Comparison of ENCODE assay signal across 13 cellular contexts in the genomic region with DNA sequence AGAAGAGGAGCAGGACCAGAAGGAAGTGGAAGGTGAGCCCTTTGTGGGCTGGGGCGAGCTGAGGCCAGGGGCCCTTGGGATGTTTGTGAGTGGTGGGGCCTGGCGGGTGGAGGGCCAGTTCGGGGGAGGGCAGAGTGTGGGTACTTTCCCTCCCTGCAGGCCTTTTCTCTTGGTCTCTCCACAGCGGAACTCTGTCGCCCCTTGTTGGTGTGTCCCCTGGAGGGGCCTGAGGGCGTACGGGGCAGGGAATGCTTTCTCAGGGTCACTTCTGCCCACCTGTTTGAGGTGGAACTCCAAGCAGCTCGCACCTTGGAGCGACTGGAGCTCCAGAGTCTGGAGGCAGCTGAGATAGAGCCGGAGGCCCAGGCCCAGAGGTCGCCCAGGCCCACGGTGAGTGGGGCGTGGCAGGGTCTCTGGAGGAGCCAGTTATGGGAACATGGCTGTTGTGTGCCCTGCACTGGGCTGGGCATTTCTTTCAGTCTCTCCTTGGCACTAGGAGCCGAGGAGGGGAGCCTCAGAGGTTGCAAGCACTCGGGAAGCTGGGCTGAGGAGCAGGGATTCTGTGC. TPM values are rescaled to one million over a fixed set of nuclear protein-coding genes. Genes with fewer than 3 reads are reported as not detected.
DNase-seq lines count a peak whose midpoint lies in the region; ATAC-seq and TF ChIP-seq lines count a peak whose summit lies in the region.
"Had no signal": no experiment of that assay in that cellular context is flagged by ENCODE, and none has a peak within 500 bp of the region (broad histone marks: within the 10 kb centered on the region; RNA-seq: fewer than 3 reads in every experiment).

No MANE protein-coding gene starts in this region.

- peak; percentile 10 for ATAC-seq in stimulated activated naive CD8-positive, alpha-beta T cell treated with anti-CD3 and anti-CD28 coated beads, Interleukin-15, amount 100 ng/mL, for 72 hours
- ATAC-seq in stimulated activated naive CD8-positive, alpha-beta T cell treated with anti-CD3 and anti-CD28 coated beads, Interleukin-15, Interleukin-2, amounts not matched to agents 100 U/mL and 50 U/mL, for 24 hours, result no peak
- no peak for ATAC-seq in GM21381 (IDR thresholded peaks at IDR 0.05; ENCODE audit: unreplicated experiment)

- WGBS in esophagus squamous epithelium, 2 donors, result 85 to 88% methylated on average over 5 to 13 of the region's 15 CpGs
- WGBS in ovary, 3 donors, result 52 to 69% (median 66%) methylated on average over 15 of the region's 15 CpGs

- no peaks in the 10 kb centered on the region for H3K9me3 ChIP-seq in esophagus squamous epithelium
- no peaks in the 10 kb centered on the region for H3K9me3 ChIP-seq in ovary
- H3K9me3 ChIP-seq in uterus, result no peaks in the 10 kb centered on the region
- H3K9me3 ChIP-seq in CD4-positive, alpha-beta memory T cell (ENCODE audit: control insufficient read depth in 1 of 2, low read length in 2 of 2), result no peaks in the 10 kb centered on the region
- H3K9me3 ChIP-seq: BLaER1, HAP-1 had no signal

- H3K27me3 ChIP-seq in esophagus squamous epithelium (no peaks in the 10 kb centered on the region), ovary (no peaks in the 10 kb centered on the region), uterus (no peaks in the 10 kb centered on the region)
- H3K27me3 ChIP-seq in CD4-positive, alpha-beta memory T cell (ENCODE audit: insufficient read depth, low read length), result no peaks in the 10 kb centered on the region
- H3K27me3 ChIP-seq: BLaER1 had no signal

- TF ChIP-seq CTCF in esophagus squamous epithelium (IDR thresholded peaks at IDR 0.05), result no peak
- no peak for TF ChIP-seq CTCF in ovary (IDR thresholded peaks at IDR 0.05)
- no peak for TF ChIP-seq CTCF in uterus (IDR thresholded peaks at IDR 0.05)

- H3K4me3 Mint-ChIP-seq in stimulated activated naive CD8-positive, alpha-beta T cell treated with anti-CD3 and anti-CD28 coated beads, Interleukin-15, amount 100 ng/mL, for 72 hours, result no peak overlapping the region
- no peak overlapping the region for H3K4me3 Mint-ChIP-seq in CD4-positive, alpha-beta memory T cell

- peaks cover 29% of the 10 kb centered on the region for H3K4me1 Mint-ChIP-seq in stimulated activated naive CD8-positive, alpha-beta T cell treated with anti-CD3 and anti-CD28 coated beads, Interleukin-15, amount 100 ng/mL, for 72 hours
- peaks cover 9 to 15% (median 11%) of the 10 kb centered on the region in 4 donors for H3K4me1 Mint-ChIP-seq in CD4-positive, alpha-beta memory T cell

- CTCF ChIA-PET in CD4-positive, alpha-beta memory T cell (lab: Charles Lee; ENCODE audit: partially characterized antibody), result no interaction called here

- DNase-seq in stimulated activated naive CD8-positive, alpha-beta T cell treated with anti-CD3 and anti-CD28 coated beads, Interleukin-15, amount 100 ng/mL, for 72 hours, result no peak
- no peak for DNase-seq in stimulated activated naive CD8-positive, alpha-beta T cell treated with anti-CD3 and anti-CD28 coated beads, Interleukin-15, Interleukin-2, amounts not matched to agents 100 U/mL and 50 U/mL, for 24 hours
- no peak for DNase-seq in esophagus squamous epithelium (lab: John Stamatoyannopoulos, UW)
- peak in 1 of 5 donors; percentile 54 for DNase-seq in ovary
- DNase-seq in uterus, result no peak
- DNase-seq in CD4-positive, alpha-beta memory T cell, result no peak
- DNase-seq in UCSD-AML1 (lab: John Stamatoyannopoulos, UW; ENCODE audit: unreplicated experiment), result no peak
- DNase-seq: 8988T, AML-193, GOT3 had no signal

- no peaks in the 10 kb centered on the region for H3K9me3 Mint-ChIP-seq in stimulated activated naive CD8-positive, alpha-beta T cell treated with anti-CD3 and anti-CD28 coated beads, Interleukin-15, amount 100 ng/mL, for 72 hours
- H3K9me3 Mint-ChIP-seq in CD4-positive, alpha-beta memory T cell, result no peaks in the 10 kb centered on the region

- H3K27me3 Mint-ChIP-seq in stimulated activated naive CD8-positive, alpha-beta T cell treated with anti-CD3 and anti-CD28 coated beads, Interleukin-15, amount 100 ng/mL, for 72 hours, result no peaks in the 10 kb centered on the region
- H3K27me3 Mint-ChIP-seq in CD4-positive, alpha-beta memory T cell, result no peaks in the 10 kb centered on the region

- peak overlapping the region in 1 of 2 donors; percentile 56 for H3K27ac Mint-ChIP-seq in stimulated activated naive CD8-positive, alpha-beta T cell treated with anti-CD3 and anti-CD28 coated beads, Interleukin-15, amount 100 ng/mL, for 72 hours
- H3K27ac Mint-ChIP-seq in CD4-positive, alpha-beta memory T cell, result no peak overlapping the region

- TF ChIP-seq EP300 in ovary (IDR thresholded peaks at IDR 0.05), result no peak

- peaks cover 53 to 57% of the 10 kb centered on the region in 2 donors for H3K36me3 Mint-ChIP-seq in CD4-positive, alpha-beta memory T cell

- intact Hi-C loops in esophagus squamous epithelium (cut with DNase I) (no loop called here), ovary (cut with DNase I) (loop anchor here in 2 of 4 donors (5.0 kb wide), 2 partner anchors 36 to 56 kb away; partner anchors contain the start of genes INHA (in 2 of the 2) and OBSL1 (in 2 of the 2)), uterus (cut with DNase I; ENCODE audit: low total_unique reads) (no loop called here)
- intact Hi-C loops in CD4-positive, alpha-beta memory T cell (cut with micrococcal nuclease), result no loop called here

- TF ChIP-seq POLR2A in esophagus squamous epithelium (IDR thresholded peaks at IDR 0.05) (no peak), ovary (IDR thresholded peaks at IDR 0.05) (no peak), uterus (IDR thresholded peaks at IDR 0.05) (no peak)

- H3K27ac ChIP-seq in esophagus squamous epithelium, result peak overlapping the region in 3 of 4 donors; percentile 54 to 72 (median 70)
- H3K27ac ChIP-seq in ovary, result peak overlapping the region; percentile 93 to 95
- H3K27ac ChIP-seq in uterus, result peak overlapping the region; percentile 84 to 85
- no peak overlapping the region for H3K27ac ChIP-seq in CD4-positive, alpha-beta memory T cell (ENCODE audit: low read depth, low read length)
- H3K27ac ChIP-seq: BLaER1 had no signal

- POLR2A ChIA-PET in CD4-positive, alpha-beta memory T cell (lab: Charles Lee; ENCODE audit: partially characterized antibody), result interaction anchor here (0.6 kb wide), 1 partner anchor 702 kb away, joined by 3 read pairs; no protein-coding TSS in a partner anchor

- no peaks in the 10 kb centered on the region for H3K4me1 ChIP-seq in esophagus squamous epithelium
- H3K4me1 ChIP-seq in ovary (ENCODE audit: insufficient read depth), result peaks cover 64% of the 10 kb centered on the region
- peaks cover 0 to 6% of the 10 kb centered on the region in 2 donors for H3K4me1 ChIP-seq in uterus
- H3K4me1 ChIP-seq in CD4-positive, alpha-beta memory T cell (ENCODE audit: insufficient read depth, low read length), result peaks cover 6% of the 10 kb centered on the region
- H3K4me1 ChIP-seq: HAP-1 had no signal

- H3K4me3 ChIP-seq in esophagus squamous epithelium (no peak overlapping the region), ovary (no peak overlapping the region), uterus (no peak overlapping the region)
- H3K4me3 ChIP-seq in CD4-positive, alpha-beta memory T cell (ENCODE audit: low read length in 2 of 2), result no peak overlapping the region
- H3K4me3 ChIP-seq: BLaER1, HAP-1 had no signal

- H3K36me3 ChIP-seq in esophagus squamous epithelium, result peaks cover 18 to 93% (median 33%) of the 10 kb centered on the region in 3 donors
- H3K36me3 ChIP-seq in ovary, result no peaks in the 10 kb centered on the region
- H3K36me3 ChIP-seq in uterus, result no peaks in the 10 kb centered on the region
- peaks cover 23% of the 10 kb centered on the region for H3K36me3 ChIP-seq in CD4-positive, alpha-beta memory T cell (ENCODE audit: insufficient read depth, low read length)

RNA-seq across cellular contexts. Expression of gene STK11IP, which starts 10.8 kb away (rescaled TPM):
- total RNA-seq in esophagus squamous epithelium (10 to 100 TPM; 12.3 to 21.3 (median 14.4) TPM), ovary (10 to 100 TPM; 30.3 to 73.7 (median 43.8) TPM), uterus (10 to 100 TPM in 2 of 4 donors, 1 to 10 TPM in 1, under 1 TPM in 1; 0.51 to 28.0 (median 13.1) TPM)
- polyA plus RNA-seq in ovary, result 10 to 100 TPM in 1 of 2 donors, 1 to 10 TPM in 1; 9.2 to 46.2 TPM
- 10 to 100 TPM; 48.7 to 50.2 TPM for total RNA-seq in CD4-positive, alpha-beta memory T cell
- polyA plus RNA-seq in CD4-positive, alpha-beta memory T cell, result 1 to 10 TPM; 8.3 to 9.8 TPM

RNA-seq across cellular contexts. Expression of gene SLC4A3, which starts 18.9 kb away (rescaled TPM):
- total RNA-seq in esophagus squamous epithelium (1 to 10 TPM; 1.1 to 4.0 (median 2.2) TPM), ovary (100 to 1,000 TPM in 4 of 7 donors, 10 to 100 TPM in 3; 29.6 to 232 (median 106) TPM), uterus (10 to 100 TPM in 1 of 4 donors, 1 to 10 TPM in 3; 2.3 to 29.4 (median 3.5) TPM)
- 10 to 100 TPM in 1 of 2 donors, 1 to 10 TPM in 1; 5.3 to 83.6 TPM for polyA plus RNA-seq in ovary
- total RNA-seq in CD4-positive, alpha-beta memory T cell, result not detected
- polyA plus RNA-seq in CD4-positive, alpha-beta memory T cell, result not detected

RNA-seq across cellular contexts. Expression of gene INHA, which starts 36.4 kb away (rescaled TPM):
- not detected for total RNA-seq in esophagus squamous epithelium
- 100 to 1,000 TPM in 2 of 7 donors, 10 to 100 TPM in 5; 38.4 to 165 (median 78.3) TPM for total RNA-seq in ovary
- polyA plus RNA-seq in ovary, result 100 to 1,000 TPM in 1 of 2 donors, 10 to 100 TPM in 1; 96.3 to 162 TPM
- total RNA-seq in uterus, result 1 to 10 TPM in 1 of 4 donors, not detected in 3; 2.4 TPM
- total RNA-seq in CD4-positive, alpha-beta memory T cell, result not detected
- not detected for polyA plus RNA-seq in CD4-positive, alpha-beta memory T cell

RNA-seq across cellular contexts. Expression of gene OBSL1, which starts 37.1 kb away (rescaled TPM):
- total RNA-seq in esophagus squamous epithelium, result 10 to 100 TPM in 3 of 4 donors, 1 to 10 TPM in 1; 7.0 to 38.9 (median 16.0) TPM
- 100 to 1,000 TPM; 230 to 740 (median 473) TPM for total RNA-seq in ovary
- 100 to 1,000 TPM in 1 of 2 donors, 10 to 100 TPM in 1; 53.2 to 431 TPM for polyA plus RNA-seq in ovary
- total RNA-seq in uterus, result 100 to 1,000 TPM in 2 of 4 donors, 10 to 100 TPM in 2; 53.2 to 146 (median 113) TPM
- under 1 TPM in 1 of 2 experiments, not detected in 1; 0.09 TPM for total RNA-seq in CD4-positive, alpha-beta memory T cell
- not detected for polyA plus RNA-seq in CD4-positive, alpha-beta memory T cell

Comparison
In these comparisons a context has a peak if more than half of its experiments do, and no peak if none do; other contexts are left out.
1. RNA of gene INHA, which starts 36.4 kb away (total RNA-seq): 38.4 to 165 TPM in ovary; not detected in esophagus squamous epithelium, 2.4 TPM in uterus and not detected in CD4-positive, alpha-beta memory T cell; every median in the first group is over 10 times any median in the second.